ENCODE assay signal across 8 cellular contexts in the genomic region with DNA sequence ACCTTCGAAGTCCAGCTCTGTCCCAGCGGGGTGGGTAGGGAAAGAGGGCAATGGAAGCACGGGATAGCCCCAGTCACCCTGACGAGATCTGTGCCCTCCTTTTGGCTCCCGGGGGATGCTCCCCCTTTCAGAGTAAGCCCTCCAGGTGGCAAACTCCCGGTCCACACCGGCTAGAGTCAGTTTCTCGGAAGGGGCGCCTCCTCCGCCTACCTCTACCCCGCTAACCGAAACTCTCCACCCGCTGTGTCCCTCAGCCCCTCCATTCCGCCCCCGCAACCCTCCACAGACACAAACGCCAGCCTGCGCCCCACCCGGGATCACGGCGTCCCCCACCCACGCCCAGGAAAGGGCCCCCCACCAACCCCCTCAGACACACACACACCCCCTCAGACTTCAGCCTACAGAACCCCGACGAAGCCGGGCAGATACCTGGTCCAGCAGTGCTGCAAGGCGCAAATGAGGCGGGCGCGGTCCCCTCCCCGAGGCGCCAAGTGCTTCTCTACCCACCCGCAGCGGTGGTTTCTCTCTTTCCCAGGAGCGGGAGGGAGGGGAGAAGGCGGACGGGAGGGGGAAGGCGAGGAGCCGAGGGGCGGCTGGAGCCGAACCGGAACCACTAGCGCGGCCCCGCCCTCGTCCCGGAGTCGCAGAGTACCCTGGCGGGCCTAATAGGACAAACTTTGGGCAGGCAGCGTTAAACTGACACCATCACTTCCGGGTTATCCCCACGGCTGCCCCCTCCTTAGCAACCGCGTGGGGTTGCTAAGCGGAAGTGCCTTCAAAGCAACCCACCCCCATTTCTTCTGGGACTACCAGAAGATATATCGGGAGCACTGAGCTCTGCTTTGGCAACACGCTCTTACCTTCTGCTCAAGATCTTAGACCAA. TPM values are rescaled to one million over a fixed set of nuclear protein-coding genes. Genes with fewer than 3 reads are reported as not detected.
DNase-seq lines count a peak whose midpoint lies in the region; ATAC-seq and TF ChIP-seq lines count a peak whose summit lies in the region.

CSNK1G1 (minus strand) TSS at position 615 of the 884 bp plus-strand sequence. CDS start 55,674 bp downstream, outside the sequence.

- TF ChIP-seq CTCF in HFFc6 (IDR thresholded peaks at IDR 0.05) (no peak), NB4 (IDR thresholded peaks at IDR 0.05; ENCODE audit: low read depth, low read length) (no peak), gastroesophageal sphincter (IDR thresholded peaks at IDR 0.05) (peak in 1 of 4 experiments; percentile 4), neutrophil (IDR thresholded peaks at IDR 0.05) (no peak)

- peak; percentile 99 for ATAC-seq in gastroesophageal sphincter

- DNase-seq in GDM1 (lab: John Stamatoyannopoulos, UW) (peak; percentile 93), HFFc6 (peak; percentile 95), NB4 (ENCODE audit: low read depth) (peak; percentile 98), SK-N-MC (ENCODE audit: low read depth, low spot score) (peak; percentile 92), substantia nigra (lab: John Stamatoyannopoulos, UW) (peak; percentile 39 to 98 (median 91))
- peak; percentile 95 for DNase-seq in activated naive CD4-positive, alpha-beta T cell treated with anti-CD3 and anti-CD28 coated beads, Interleukin-2, amount 10 ng/mL, durations not matched to agents 7 days and 5 days

- no peaks in the 10 kb centered on the region for H3K9me3 Mint-ChIP-seq in HFFc6
- H3K9me3 Mint-ChIP-seq in activated naive CD4-positive, alpha-beta T cell treated with anti-CD3 and anti-CD28 coated beads, Interleukin-2, amount 10 ng/mL, durations not matched to agents 7 days and 5 days = no peaks in the 10 kb centered on the region

- WGBS in gastroesophageal sphincter (ENCODE audit: low coverage in 1 of 2), 2 donors = 0 to 1% methylated on average over 2 to 32 of the region's 55 CpGs

- H3K27ac Mint-ChIP-seq in HFFc6 = peak within 1 kb of the TSS; percentile 94
- peak within 1 kb of the TSS; percentile 91 for H3K27ac Mint-ChIP-seq in activated naive CD4-positive, alpha-beta T cell treated with anti-CD3 and anti-CD28 coated beads, Interleukin-2, amount 10 ng/mL, durations not matched to agents 7 days and 5 days

- TF ChIP-seq EP300 in gastroesophageal sphincter (IDR thresholded peaks at IDR 0.05) = no peak

- TF ChIP-seq POLR2A in NB4 (IDR thresholded peaks at IDR 0.05; ENCODE audit: extremely low read depth, insufficient read length) (peak; percentile 64), gastroesophageal sphincter (IDR thresholded peaks at IDR 0.05) (no peak)

- H3K27me3 Mint-ChIP-seq in HFFc6 (ENCODE audit: insufficient read depth) = peaks cover 3% of the 10 kb centered on the region
- no peaks in the 10 kb centered on the region for H3K27me3 Mint-ChIP-seq in activated naive CD4-positive, alpha-beta T cell treated with anti-CD3 and anti-CD28 coated beads, Interleukin-2, amount 10 ng/mL, durations not matched to agents 7 days and 5 days

- peak within 1 kb of the TSS; percentile 81 for H3K9ac ChIP-seq in SK-N-MC (ENCODE audit: insufficient read length)

- H3K4me3 ChIP-seq in NB4 (ENCODE audit: low read depth, low read length) (peak within 1 kb of the TSS; percentile 91), SK-N-MC (peak within 1 kb of the TSS; percentile 83), gastroesophageal sphincter (peak within 1 kb of the TSS; percentile 90 to 96), neutrophil (ENCODE audit: low read depth in 1 of 2, low read length in 1 of 2) (peak within 1 kb of the TSS; percentile 89 to 93)

- H3K36me3 ChIP-seq in SK-N-MC (ENCODE audit: insufficient read depth, low read length) = no peaks in the 10 kb centered on the region; the same call in 1 of the 2 replicates
- H3K36me3 ChIP-seq in gastroesophageal sphincter = no peaks in the 10 kb centered on the region
- no peaks in the 10 kb centered on the region for H3K36me3 ChIP-seq in neutrophil

- H3K4me1 ChIP-seq in gastroesophageal sphincter (peaks cover 0 to 33% (median 10%) of the 10 kb centered on the region in 3 donors), neutrophil (ENCODE audit: control insufficient read depth in 1 of 2, insufficient read depth in 1 of 2, low read depth in 1 of 2, low read length in 1 of 2) (peaks cover 10 to 16% of the 10 kb centered on the region in 2 experiments)

- peaks cover 29% of the 10 kb centered on the region for H3K4me1 Mint-ChIP-seq in HFFc6 (ENCODE audit: low read depth)
- peaks cover 22% of the 10 kb centered on the region for H3K4me1 Mint-ChIP-seq in activated naive CD4-positive, alpha-beta T cell treated with anti-CD3 and anti-CD28 coated beads, Interleukin-2, amount 10 ng/mL, durations not matched to agents 7 days and 5 days

- CTCF ChIA-PET in activated naive CD4-positive, alpha-beta T cell treated with anti-CD3 and anti-CD28 coated beads, Interleukin-2, amount 10 ng/mL, durations not matched to agents 7 days and 5 days (lab: Charles Lee) = no interaction called here

- peak within 1 kb of the TSS; percentile 93 for H3K4me3 Mint-ChIP-seq in HFFc6
- H3K4me3 Mint-ChIP-seq in activated naive CD4-positive, alpha-beta T cell treated with anti-CD3 and anti-CD28 coated beads, Interleukin-2, amount 10 ng/mL, durations not matched to agents 7 days and 5 days = peak within 1 kb of the TSS; percentile 91

- H3K27me3 ChIP-seq in gastroesophageal sphincter (no peaks in the 10 kb centered on the region), neutrophil (no peaks in the 10 kb centered on the region)

- no peaks in the 10 kb centered on the region for H3K9me3 ChIP-seq in SK-N-MC (ENCODE audit: low read depth, low read length)
- H3K9me3 ChIP-seq in gastroesophageal sphincter = no peaks in the 10 kb centered on the region
- no peaks in the 10 kb centered on the region for H3K9me3 ChIP-seq in neutrophil

- no peaks in the 10 kb centered on the region for H3K36me3 Mint-ChIP-seq in HFFc6 (ENCODE audit: low read depth)
- peaks cover 9% of the 10 kb centered on the region for H3K36me3 Mint-ChIP-seq in activated naive CD4-positive, alpha-beta T cell treated with anti-CD3 and anti-CD28 coated beads, Interleukin-2, amount 10 ng/mL, durations not matched to agents 7 days and 5 days

- H3K27ac ChIP-seq in SK-N-MC (peak within 1 kb of the TSS; percentile 78), gastroesophageal sphincter (peak within 1 kb of the TSS; percentile 24 to 86 (median 84)), neutrophil (peak within 1 kb of the TSS; percentile 87), substantia nigra (ENCODE audit: low read depth, low read length, poor library complexity, severe bottlenecking) (peak within 1 kb of the TSS; percentile 69)

RNA-seq across cellular contexts. Expression of gene CSNK1G1, which starts in this region (rescaled TPM):
- 10 to 100 TPM; 16.4 to 20.5 (median 18.6) TPM for total RNA-seq in HFFc6 (2021; fragmentation: NEBNext Ultra II Directional; extraction: Animal tissue kit (Norgen Biotek cat#: 25700))
- total RNA-seq in gastroesophageal sphincter = 10 to 100 TPM in 2 of 4 donors, 1 to 10 TPM in 2; 9.2 to 67.0 (median 11.9) TPM

Comparison
In these comparisons a context has a peak if more than half of its experiments do, and no peak if none do; other contexts are left out.
1. Peak in every context shown above with its lines: DNase-seq, ATAC-seq, H3K4me3 ChIP-seq and H3K27ac ChIP-seq.